In the genomic region with DNA sequence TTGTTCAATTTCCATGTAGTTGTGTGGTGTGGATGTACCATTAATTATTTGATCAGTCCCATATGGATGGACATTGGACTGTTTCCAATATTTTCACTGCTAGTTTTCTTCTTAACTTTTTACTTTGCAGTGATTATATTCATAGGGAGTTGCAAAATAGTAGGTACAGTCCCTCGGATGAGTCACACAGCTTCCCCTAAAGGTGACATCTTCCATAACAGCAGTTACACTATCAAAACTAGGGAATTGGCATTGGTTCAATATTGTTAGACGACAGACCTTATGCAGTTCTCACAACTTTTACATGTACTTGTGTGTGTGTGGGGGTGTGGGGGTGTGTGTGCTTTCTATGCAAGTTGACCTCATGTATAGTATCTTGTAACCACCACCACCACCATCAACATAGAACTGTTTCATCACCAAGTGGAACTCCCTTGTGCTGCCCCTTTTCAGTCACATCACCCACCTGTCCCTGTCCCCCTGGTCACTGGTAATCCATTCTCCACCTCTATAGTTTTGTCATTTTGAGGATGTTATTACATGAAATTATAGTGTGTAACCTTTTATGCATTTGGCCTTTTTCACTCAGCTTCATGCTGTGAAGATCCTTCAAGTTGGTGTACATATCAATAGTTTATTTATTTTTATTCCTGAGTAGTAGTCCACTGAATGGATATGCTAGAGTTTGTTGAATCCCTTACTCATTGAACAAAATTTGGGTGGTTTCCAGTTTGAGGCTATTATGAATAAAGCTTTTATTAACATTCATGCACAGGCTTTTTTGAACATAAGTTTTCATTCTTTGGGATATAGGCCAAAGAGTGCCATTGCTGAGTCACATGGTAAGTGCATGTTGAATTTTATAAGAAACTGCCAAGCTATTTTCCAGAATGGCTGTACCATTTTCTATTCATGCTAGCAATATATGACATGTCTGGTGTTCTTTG, we compare ENCODE assay signal across 24 cellular contexts. TPM values are rescaled to one million over a fixed set of nuclear protein-coding genes. Genes with fewer than 3 reads are reported as not detected.
DNase-seq lines count a peak whose midpoint lies in the region; ATAC-seq and TF ChIP-seq lines count a peak whose summit lies in the region.
"Had no signal": no experiment of that assay in that cellular context is flagged by ENCODE, and none has a peak within 500 bp of the region (broad histone marks: within the 10 kb centered on the region; RNA-seq: fewer than 3 reads in every experiment).

No MANE protein-coding gene starts in this region.

- no peaks in the 10 kb centered on the region for H3K36me3 ChIP-seq in breast epithelium
- H3K36me3 ChIP-seq in mammary epithelial cell (ENCODE audit: insufficient read depth, low read length), result no peaks in the 10 kb centered on the region
- H3K36me3 ChIP-seq: left ventricle myocardium inferior, neural progenitor cell, prostate gland, tibial artery had no signal

- H2AFZ ChIP-seq in mammary epithelial cell (ENCODE audit: low read depth, low read length), result no peak overlapping the region
- H2AFZ ChIP-seq: GM23338, neural progenitor cell had no signal

- H3K9me3 Mint-ChIP-seq in MCF 10A (ENCODE audit: unreplicated experiment), result no peaks in the 10 kb centered on the region
- H3K9me3 Mint-ChIP-seq: activated B cell treated with CpG ODN at 0.5 μM for 24 hours; CD8-positive, alpha-beta T cell; central memory CD8-positive, alpha-beta T cell; GM23338; neural progenitor cell had no signal

- TF ChIP-seq POLR2A in breast epithelium (IDR thresholded peaks at IDR 0.05), result no peak

- intact Hi-C loops in MCF 10A (cut with micrococcal nuclease) (no loop called here), breast epithelium (cut with DNase I; ENCODE audit: low total_unique reads) (no loop called here), mammary epithelial cell (cut with micrococcal nuclease) (no loop called here)

- H3K4me3 Mint-ChIP-seq in MCF 10A (ENCODE audit: unreplicated experiment), result no peak overlapping the region
- H3K4me3 Mint-ChIP-seq: activated B cell treated with CpG ODN at 0.5 μM for 24 hours; CD8-positive, alpha-beta T cell; central memory CD8-positive, alpha-beta T cell; GM23338; neural progenitor cell had no signal

- CTCF ChIA-PET in MCF 10A (lab: Yijun Ruan, JAX) (interaction anchor here (0.6 to 1.0 kb wide), 3 partner anchors 536 to 1792 kb away, joined by 3 to 4 read pairs (median 3); no protein-coding TSS in a partner anchor), mammary epithelial cell (lab: Charles Lee; ENCODE audit: low non-redundant PET) (interaction anchor here (0.5 kb wide), 1 partner anchor 1146 kb away, joined by 3 read pairs; no protein-coding TSS in a partner anchor)

- 0% methylated on average over 2 of the region's 2 CpGs for WGBS in mammary epithelial cell (ENCODE audit: low coverage, missing lambda C conversion rate)

- no peaks in the 10 kb centered on the region for H3K9me3 ChIP-seq in breast epithelium
- no peaks in the 10 kb centered on the region for H3K9me3 ChIP-seq in mammary epithelial cell (replicated peaks; ENCODE audit: insufficient read depth, low read length)
- H3K9me3 ChIP-seq: left ventricle myocardium inferior, prostate gland, tibial artery had no signal

- no peaks in the 10 kb centered on the region for H3K4me1 ChIP-seq in breast epithelium
- peaks cover 9% of the 10 kb centered on the region for H3K4me1 ChIP-seq in mammary epithelial cell (ENCODE audit: insufficient read depth, low read length)
- H3K4me1 ChIP-seq in foreskin keratinocyte, result no peaks in the 10 kb centered on the region
- H3K4me1 ChIP-seq: left ventricle myocardium inferior, neural progenitor cell, prostate gland, tibial artery had no signal

- BruUV-seq in MCF 10A (replicated peaks; lab: Mats Ljungman, UMichigan) (no TSS peak), mammary epithelial cell (replicated peaks; lab: Mats Ljungman, UMichigan) (no TSS peak)

- H4K20me1 ChIP-seq in mammary epithelial cell (ENCODE audit: insufficient read depth, low read length), result no peaks in the 10 kb centered on the region

- H3K79me2 ChIP-seq in mammary epithelial cell (ENCODE audit: insufficient read depth, low read length), result no peaks in the 10 kb centered on the region

- H3K36me3 Mint-ChIP-seq in MCF 10A (ENCODE audit: insufficient read depth, unreplicated experiment), result no peaks in the 10 kb centered on the region
- H3K36me3 Mint-ChIP-seq: CD8-positive, alpha-beta T cell; neural progenitor cell had no signal

- dilution Hi-C loops in mammary epithelial cell (cut with HindIII; ENCODE audit: low sequenced_read_pairs), result no loop called here

- no peak overlapping the region for H3K27ac Mint-ChIP-seq in MCF 10A (ENCODE audit: low read depth, unreplicated experiment)
- H3K27ac Mint-ChIP-seq: activated B cell treated with CpG ODN at 0.5 μM for 24 hours; CD8-positive, alpha-beta T cell; GM23338; neural progenitor cell had no signal

- no peaks in the 10 kb centered on the region for H3K4me1 Mint-ChIP-seq in MCF 10A (ENCODE audit: insufficient read depth, unreplicated experiment)
- H3K4me1 Mint-ChIP-seq: activated B cell treated with CpG ODN at 0.5 μM for 24 hours; central memory CD8-positive, alpha-beta T cell had no signal

- in situ Hi-C loops in mammary epithelial cell (cut with MboI; ENCODE audit: low sequenced_read_pairs in 2 of 2), result loop anchor here in 1 of 2 donors (25.0 kb wide), 1 partner anchor 1277 kb away; no protein-coding TSS in a partner anchor

- H3K4me2 ChIP-seq in mammary epithelial cell (ENCODE audit: insufficient read depth, low read depth, low read length), result no peak overlapping the region
- H3K4me2 ChIP-seq: GM23338, KMS-11, neural progenitor cell had no signal

- no peak for TF ChIP-seq CTCF in MCF 10A (IDR thresholded peaks at IDR 0.05; ENCODE audit: unreplicated experiment)
- no peak for TF ChIP-seq CTCF in breast epithelium (IDR thresholded peaks at IDR 0.05)
- TF ChIP-seq CTCF in mammary epithelial cell (conservative IDR thresholded peaks at IDR 0.05 in 1 of 2, IDR thresholded peaks at IDR 0.05 in 1 of 2; ENCODE audit: extremely low read depth in 1 of 2, insufficient read depth in 1 of 2, low read depth in 1 of 2, low read length in 2 of 2), result no peak
- no peak for TF ChIP-seq CTCF in foreskin keratinocyte (conservative IDR thresholded peaks at IDR 0.05)

- POLR2A ChIA-PET in MCF 10A (lab: Yijun Ruan, JAX), result interaction anchor here (0.6 kb wide), 1 partner anchor 122 kb away, joined by 3 read pairs; no protein-coding TSS in a partner anchor

- H3K9ac ChIP-seq in mammary epithelial cell (ENCODE audit: insufficient read depth, low read length), result no peak overlapping the region
- H3K9ac ChIP-seq: KMS-11, neural progenitor cell had no signal

- H3K4me3 ChIP-seq in breast epithelium (no peak overlapping the region), mammary epithelial cell (replicated peaks in 1 of 3; ENCODE audit: insufficient read depth in 1 of 3, low read depth in 2 of 3, low read length in 3 of 3) (no peak overlapping the region)
- H3K4me3 ChIP-seq: GM23338, left ventricle myocardium inferior, neural progenitor cell, prostate gland, tibial artery had no signal

- H3K27ac ChIP-seq in breast epithelium (no peak overlapping the region), mammary epithelial cell (ENCODE audit: insufficient read depth, low read depth, low read length) (no peak overlapping the region), foreskin keratinocyte (no peak overlapping the region)
- H3K27ac ChIP-seq: KMS-11, left ventricle myocardium inferior, neural progenitor cell, prostate gland, tibial artery had no signal

- ATAC-seq in foreskin keratinocyte, result peak; percentile 41
- ATAC-seq in GM18520 (IDR thresholded peaks at IDR 0.05; ENCODE audit: unreplicated experiment), result no peak
- ATAC-seq: CD8-positive, alpha-beta T cell; GM23338 had no signal

- DNase-seq in MCF 10A (ENCODE audit: unreplicated experiment) (peak; percentile 69), breast epithelium (ENCODE audit: low spot score in 2 of 2) (no peak), mammary epithelial cell (peak; percentile 53), foreskin keratinocyte (peak in 1 of 2 donors; percentile 49), amygdala (lab: John Stamatoyannopoulos, UW) (no peak), SIG-M5 (lab: John Stamatoyannopoulos, UW) (no peak)
- DNase-seq: activated B cell treated with CpG ODN at 0.5 μM for 24 hours; activated CD8-positive, alpha-beta memory T cell treated with anti-CD3 and anti-CD28 coated beads for 24 hours; activated T-cell treated with anti-CD3 and anti-CD28 coated beads, Interleukin-2, amount 50 U/mL, for 48 hours; CD8-positive, alpha-beta T cell; DMS79; left ventricle myocardium inferior; NCI-H187 treated with DMSO at 0.1 percent for 48 hours; NCI-H446; stimulated activated CD4-positive, alpha-beta T cell treated with anti-CD3 and anti-CD28 coated beads, Interleukin-2, amount 100 ng/mL, for 24 hours; stimulated activated naive CD4-positive, alpha-beta T cell; T-helper 9 cell; tibial artery had no signal

- no peaks in the 10 kb centered on the region for H3K27me3 Mint-ChIP-seq in MCF 10A (ENCODE audit: insufficient read depth, unreplicated experiment)

- H3K27me3 ChIP-seq in breast epithelium (no peaks in the 10 kb centered on the region), mammary epithelial cell (ENCODE audit: insufficient read depth, low read length) (no peaks in the 10 kb centered on the region), foreskin keratinocyte (no peaks in the 10 kb centered on the region)
- H3K27me3 ChIP-seq: neural progenitor cell had no signal

RNA-seq across cellular contexts. Expression of a gene that starts 59.3 kb away (rescaled TPM):
- total RNA-seq in MCF 10A (2022), result 33.0 and 33.3 TPM in 2 replicates
- 10 to 100 TPM; 21.8 to 37.9 (median 29.8) TPM for total RNA-seq in breast epithelium
- total RNA-seq in mammary epithelial cell, result 10 to 100 TPM; 17.2 to 38.0 TPM
- 10.7 TPM for polyA plus RNA-seq in mammary epithelial cell
- 1.7 TPM for polyA minus RNA-seq in mammary epithelial cell
- total RNA-seq in foreskin keratinocyte, result 18.9 and 20.4 TPM in 2 replicates
- polyA plus RNA-seq in foreskin keratinocyte, result 6.7 and 7.7 TPM in 2 replicates

Comparison
In these comparisons a context has a peak if more than half of its experiments do, and no peak if none do; other contexts are left out.
1. DNase-seq: peak in MCF 10A (single experiment) and mammary epithelial cell (single experiment); none in breast epithelium (0 of 2), amygdala (0 of 56) and SIG-M5 (single experiment).